In the genomic region with DNA sequence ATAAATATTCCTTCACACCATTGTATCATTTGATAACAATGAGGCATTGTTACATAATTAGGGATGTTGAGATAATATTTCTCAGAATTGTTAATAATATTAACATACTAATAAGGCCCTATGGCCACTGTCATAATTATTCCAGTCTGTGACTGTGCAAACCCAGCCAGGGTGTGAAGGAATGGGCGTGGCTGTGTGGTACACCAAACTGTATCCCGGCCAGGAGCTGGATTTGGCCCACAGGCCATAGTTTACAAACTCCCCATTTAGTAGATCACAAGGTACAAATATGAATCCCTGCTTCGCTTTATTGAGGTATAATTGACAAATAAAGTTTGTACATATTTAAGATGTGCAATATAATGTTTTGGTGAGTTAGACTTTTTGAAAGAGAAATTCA, we compare ENCODE assay signal across 25 cellular contexts.
"Had no signal": no experiment of that assay in that cellular context is flagged by ENCODE, and none has a peak within 500 bp of the region (broad histone marks: within the 10 kb centered on the region; RNA-seq: fewer than 3 reads in every experiment).

No MANE protein-coding gene starts in this region.

- H3K27ac ChIP-seq: ovary, right lobe of liver, stomach, testis, thyroid gland, transverse colon, vagina had no signal

- FAIRE-seq: kidney had no signal

- H3K27me3 ChIP-seq: ovary, right lobe of liver, stomach, testis, thyroid gland, transverse colon, upper lobe of left lung, vagina had no signal

- H3K9me3 ChIP-seq: lower lobe of right lung, ovary, right lobe of liver, stomach, testis, thyroid gland, upper lobe of left lung, vagina had no signal

- ATAC-seq: lower lobe of right lung; natural killer cell; right lobe of liver; stimulated activated memory B cell treated with anti-CD40 and anti-IgM and Interleukin-4, amounts not matched to agents 10 μg/mL and 1 μg/mL and 100 μg/mL, for 72 hours; stimulated activated naive CD8-positive, alpha-beta T cell treated with anti-CD3 and anti-CD28 coated beads, Interleukin-15, Interleukin-2, amounts not matched to agents 100 U/mL and 50 U/mL, for 24 hours had no signal

- H3K4me2 ChIP-seq: smooth muscle cell had no signal

- H3K4me1 ChIP-seq: lower lobe of right lung, right lobe of liver, stomach, testis, thyroid gland, transverse colon, upper lobe of left lung, vagina had no signal

- H3K4me3 ChIP-seq: lower lobe of right lung, ovary, right lobe of liver, smooth muscle cell, stomach, testis, thyroid gland, transverse colon, upper lobe of left lung, vagina had no signal

- DNase-seq: hypothalamus; immature natural killer cell; kidney; lower lobe of right lung; mammary epithelial cell; mesenchymal stem cell; naive B cell; natural killer cell; nephron progenitor cell; ovary; retina; right lobe of liver; stimulated activated CD4-positive, alpha-beta T cell treated with anti-CD3 and anti-CD28 coated beads, Interleukin-1b, Interleukin-23, amount 100 ng/mL, for 48 hours; stimulated activated CD4-positive, alpha-beta T cell treated with anti-CD3 and anti-CD28 coated beads, Interleukin-2, amount 100 ng/mL, for 48 hours; stimulated activated CD4-positive, alpha-beta T cell treated with anti-CD3 and anti-CD28 coated beads, Interleukin-4, amount 100 ng/mL, for 4 hours; stimulated activated CD8-positive, alpha-beta memory T cell treated with anti-CD3 and anti-CD28 coated beads, Interleukin-4, amount 100 ng/mL, for 48 hours; stimulated activated naive CD8-positive, alpha-beta T cell treated with anti-CD3 and anti-CD28 coated beads, Interleukin-15, Interleukin-2, amounts not matched to agents 100 U/mL and 50 U/mL, for 24 hours; stomach; testis; thyroid gland; transverse colon; upper lobe of left lung had no signal

- H3K36me3 ChIP-seq: lower lobe of right lung, ovary, right lobe of liver, stomach, thyroid gland, transverse colon, upper lobe of left lung, vagina had no signal
